1 cellular context compared by ENCODE assay signal in genomic region chr17:45876539-45876938, GRCh38.
TF ChIP-seq lines count a peak whose summit lies in the region.

No MANE protein-coding gene starts in this region.

TF ChIP-seq in K562, 482 proteins besides CTCF, POLR2A, EP300 and RAD21 (continued from another document):
- no peak for TF ChIP-seq ATF4 (CRISPR knock-in tag; IDR thresholded peaks at IDR 0.05)
- peak; percentile 60; the same call in 1 of the 2 replicates for TF ChIP-seq NFE2 (IDR thresholded peaks at IDR 0.05; ENCODE audit: low read depth)
- TF ChIP-seq NFIC (IDR thresholded peaks at IDR 0.05), result no peak
- TF ChIP-seq SMAD1 (IDR thresholded peaks at IDR 0.05; ENCODE audit: low read depth, low read length, partially characterized antibody), result no peak
- no peak for TF ChIP-seq FOSL1 (tag; conservative IDR thresholded peaks at IDR 0.05)
- peak; percentile 60; the same call in 1 of the 2 replicates for TF ChIP-seq MAFG (tag; conservative IDR thresholded peaks at IDR 0.05)
- TF ChIP-seq ZNF316 (IDR thresholded peaks at IDR 0.05), result peak; percentile 46
- no peak for TF ChIP-seq THRA (IDR thresholded peaks at IDR 0.05)
- TF ChIP-seq OTX1 (CRISPR knock-in tag; IDR thresholded peaks at IDR 0.05), result no peak
- TF ChIP-seq NR2C2 (CRISPR knock-in tag; IDR thresholded peaks at IDR 0.05), result no peak
- TF ChIP-seq NR2C2 (tag; IDR thresholded peaks at IDR 0.05), result no peak
- peak; percentile 62; the same call in 1 of the 2 replicates for TF ChIP-seq ATF3 (IDR thresholded peaks at IDR 0.05)
- no peak for TF ChIP-seq ATF3 (CRISPR knock-in tag; conservative IDR thresholded peaks at IDR 0.05)
- no peak for TF ChIP-seq DDX20 (tag; IDR thresholded peaks at IDR 0.05; ENCODE audit: low read depth)
- TF ChIP-seq C11orf30 (IDR thresholded peaks at IDR 0.05; ENCODE audit: low read depth), result peak; percentile 57
- no peak for TF ChIP-seq PRDM10 (IDR thresholded peaks at IDR 0.05; ENCODE audit: partially characterized antibody)
